1 cellular context compared by ENCODE assay signal in the genomic region with DNA sequence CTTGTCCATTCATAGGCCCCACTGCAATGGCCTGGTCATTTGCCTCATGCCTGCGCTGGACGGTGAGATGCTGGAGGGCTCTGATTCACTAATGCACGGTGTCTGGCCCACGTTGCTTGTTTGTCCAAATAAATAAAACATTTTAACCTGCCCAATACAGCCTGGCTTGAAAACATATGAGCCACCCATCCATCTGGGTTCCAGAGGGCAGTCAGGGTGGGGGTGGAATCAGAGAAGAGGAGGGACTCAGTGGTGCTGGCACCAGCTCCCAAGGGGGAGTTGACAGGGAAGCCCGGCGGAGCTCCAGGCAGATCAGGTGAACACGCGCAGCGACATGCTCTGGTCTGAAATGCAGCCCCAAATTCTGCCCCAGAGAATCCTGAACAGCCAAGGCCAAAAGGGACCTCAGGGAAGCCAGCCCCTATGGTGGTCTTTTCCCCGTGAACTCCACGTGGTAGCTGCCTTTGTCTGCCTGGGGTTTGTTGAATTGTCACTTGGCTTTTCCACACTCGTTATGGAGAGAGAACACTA.
TF ChIP-seq lines count a peak whose summit lies in the region.

No MANE protein-coding gene starts in this region.

TF ChIP-seq in IMR-90, 13 proteins besides CTCF, POLR2A, EP300 and RAD21 (continued from another document):
- TF ChIP-seq ELK1 (IDR thresholded peaks at IDR 0.05; ENCODE audit: borderline replicate concordance, low read depth, low read length) (no peak), CHD1 (IDR thresholded peaks at IDR 0.05; ENCODE audit: low read depth, low read length) (no peak), FOS (IDR thresholded peaks at IDR 0.05; ENCODE audit: low read depth, low read length) (no peak), USF2 (IDR thresholded peaks at IDR 0.05; ENCODE audit: low read depth, low read length) (no peak), CEBPB (IDR thresholded peaks at IDR 0.05; ENCODE audit: low read depth, low read length) (no peak), SMC3 (IDR thresholded peaks at IDR 0.05; ENCODE audit: low read depth, low read length) (no peak), MAFK (IDR thresholded peaks at IDR 0.05; ENCODE audit: low read depth, low read length) (no peak), RCOR1 (IDR thresholded peaks at IDR 0.05; ENCODE audit: insufficient replicate concordance, low read length) (no peak), NFE2L2 (IDR thresholded peaks at IDR 0.05; ENCODE audit: low read depth, low read length) (no peak)
